Comparison of ENCODE assay signal across 1 cellular context in genomic region chr18:78739115-78739514, GRCh38.
TF ChIP-seq lines count a peak whose summit lies in the region.

No MANE protein-coding gene starts in this region.

TF ChIP-seq in HEK293, 187 proteins besides CTCF, POLR2A, EP300 and RAD21 (continued from another document):
- TF ChIP-seq REST (tag by site-specific recombination; IDR thresholded peaks at IDR 0.05) (no peak), ZNF350 (tag by site-specific recombination; IDR thresholded peaks at IDR 0.05) (no peak), ZNF558 (tag by site-specific recombination; IDR thresholded peaks at IDR 0.05) (no peak)
